In genomic region chr10:78335371-78335690, GRCh38 we compare ENCODE assay signal across 22 cellular contexts.
DNase-seq lines count a peak whose midpoint lies in the region; ATAC-seq and TF ChIP-seq lines count a peak whose summit lies in the region.
"Had no signal": no experiment of that assay in that cellular context is flagged by ENCODE, and none has a peak within 500 bp of the region (broad histone marks: within the 10 kb centered on the region; RNA-seq: fewer than 3 reads in every experiment).

No MANE protein-coding gene starts in this region.

- intact Hi-C loops in heart left ventricle (cut with DNase I) = no loop called here
- intact Hi-C loops in left ventricle myocardium superior (cut with micrococcal nuclease) = no loop called here
- intact Hi-C loops in CD4-positive, alpha-beta memory T cell (cut with micrococcal nuclease) = no loop called here

- ATAC-seq in heart left ventricle (peak in 1 of 4 donors; percentile 37), left ventricle myocardium superior (no peak), HG03520 (IDR thresholded peaks at IDR 0.05; ENCODE audit: unreplicated experiment) (no peak)
- ATAC-seq: activated CD8-positive, alpha-beta T cell treated with anti-CD3 and anti-CD28 coated beads, Interleukin-2, amount 10 ng/mL, durations not matched to agents 7 days and 5 days; activated T-cell treated with anti-CD3 and anti-CD28 coated beads, Interleukin-2, amount 50 U/mL, for 4 hours had no signal

- H3K27me3 ChIP-seq in heart left ventricle = no peaks in the 10 kb centered on the region
- no peaks in the 10 kb centered on the region for H3K27me3 ChIP-seq in fibroblast of lung (ENCODE audit: control insufficient read depth, insufficient read depth, low read length)
- H3K27me3 ChIP-seq in trophoblast cell (ENCODE audit: insufficient read depth, low read length) = no peaks in the 10 kb centered on the region
- H3K27me3 ChIP-seq in CD4-positive, alpha-beta memory T cell (ENCODE audit: insufficient read depth, low read length) = no peaks in the 10 kb centered on the region
- H3K27me3 ChIP-seq: Peyer's patch, SJSA1 had no signal

- H3K9ac ChIP-seq in fibroblast of lung (ENCODE audit: insufficient read depth, low read length) (no peak overlapping the region), trophoblast cell (ENCODE audit: low read length) (no peak overlapping the region)

- H3K14ac ChIP-seq in trophoblast cell (ENCODE audit: low read length) = peak overlapping the region; percentile 33

- no peaks in the 10 kb centered on the region for H3K79me2 ChIP-seq in fibroblast of lung (ENCODE audit: control insufficient read depth, insufficient read depth, low read length)
- peaks cover 2% of the 10 kb centered on the region for H3K79me2 ChIP-seq in trophoblast cell (ENCODE audit: control insufficient read depth, insufficient read depth, low read length, poor library complexity)

- H3K4me3 Mint-ChIP-seq in CD4-positive, alpha-beta memory T cell = no peak overlapping the region
- H3K4me3 Mint-ChIP-seq: activated CD8-positive, alpha-beta T cell treated with anti-CD3 and anti-CD28 coated beads, Interleukin-2, amount 10 ng/mL, durations not matched to agents 7 days and 5 days; activated T-cell treated with anti-CD3 and anti-CD28 coated beads, Interleukin-2, amount 50 U/mL, for 4 hours; B cell had no signal

- peak overlapping the region; percentile 32 for H2AK5ac ChIP-seq in trophoblast cell (ENCODE audit: low read length)

- H3K18ac ChIP-seq in trophoblast cell (ENCODE audit: low read length) = no peak overlapping the region

- peak overlapping the region; percentile 48 for H4K91ac ChIP-seq in trophoblast cell (ENCODE audit: low read depth, low read length)

- no peak overlapping the region for H3K4me3 ChIP-seq in heart left ventricle
- no peak overlapping the region for H3K4me3 ChIP-seq in fibroblast of lung (replicated peaks in 1 of 4; ENCODE audit: control extremely low read depth in 1 of 4, insufficient read depth in 1 of 4, low read depth in 3 of 4, low read length in 4 of 4)
- H3K4me3 ChIP-seq in trophoblast cell (ENCODE audit: low read depth, low read length) = no peak overlapping the region
- H3K4me3 ChIP-seq in CD4-positive, alpha-beta memory T cell (ENCODE audit: low read length in 2 of 2) = no peak overlapping the region
- H3K4me3 ChIP-seq: HAP-1, Peyer's patch, SJSA1 had no signal

- no peak overlapping the region for H2AFZ ChIP-seq in fibroblast of lung (ENCODE audit: low read length)
- H2AFZ ChIP-seq in trophoblast cell (ENCODE audit: insufficient read depth, low read length, poor library complexity) = no peak overlapping the region

- no peak overlapping the region for H4K8ac ChIP-seq in trophoblast cell (ENCODE audit: low read depth, low read length)

- TF ChIP-seq POLR2A in heart left ventricle (IDR thresholded peaks at IDR 0.05) = no peak

- H3K9me3 ChIP-seq in heart left ventricle (no peaks in the 10 kb centered on the region), fibroblast of lung (ENCODE audit: control insufficient read depth, insufficient read depth, low read depth, low read length) (no peaks in the 10 kb centered on the region), trophoblast cell (ENCODE audit: insufficient read depth, low read depth, low read length) (peaks cover 5% of the 10 kb centered on the region)
- no peaks in the 10 kb centered on the region for H3K9me3 ChIP-seq in CD4-positive, alpha-beta memory T cell (ENCODE audit: control insufficient read depth in 1 of 2, low read length in 2 of 2)
- H3K9me3 ChIP-seq: HAP-1, Peyer's patch, SJSA1 had no signal

- H3K4me1 ChIP-seq in heart left ventricle (peaks cover 0 to 25% (median 8%) of the 10 kb centered on the region in 12 donors), fibroblast of lung (ENCODE audit: control insufficient read depth, extremely low read depth, insufficient read depth, low read length) (peaks cover 24% of the 10 kb centered on the region), trophoblast cell (ENCODE audit: control insufficient read depth in 1 of 2, insufficient read depth in 2 of 2, low read length in 2 of 2) (peaks cover 20% of the 10 kb centered on the region in 2 experiments)
- no peaks in the 10 kb centered on the region for H3K4me1 ChIP-seq in CD4-positive, alpha-beta memory T cell (ENCODE audit: insufficient read depth, low read length)
- H3K4me1 ChIP-seq: HAP-1 had no signal

- no peak overlapping the region for H3K23ac ChIP-seq in trophoblast cell (ENCODE audit: low read length)

- CTCF ChIA-PET in CD4-positive, alpha-beta memory T cell (lab: Charles Lee; ENCODE audit: partially characterized antibody) = no interaction called here

- H3K36me3 Mint-ChIP-seq in CD4-positive, alpha-beta memory T cell = no peaks in the 10 kb centered on the region

- no peak overlapping the region for H3K4me2 ChIP-seq in fibroblast of lung (ENCODE audit: extremely low read depth, insufficient read depth, low read length)
- H3K4me2 ChIP-seq in trophoblast cell (ENCODE audit: low read length) = no peak overlapping the region

- DNase-seq in heart left ventricle (no peak), left ventricle myocardium superior (no peak), fibroblast of lung (ENCODE audit: low read depth in 2 of 2) (no peak), trophoblast cell (no peak), NCI-H1436 treated with DMSO at 0.1 percent for 48 hours (lab: John Stamatoyannopoulos, UW) (no peak), T-helper 2 cell (no peak)
- no peak for DNase-seq in CD4-positive, alpha-beta memory T cell
- DNase-seq: activated CD8-positive, alpha-beta T cell treated with anti-CD3 and anti-CD28 coated beads, Interleukin-2, amount 10 ng/mL, durations not matched to agents 7 days and 5 days; activated naive CD4-positive, alpha-beta T cell; activated T-cell treated with anti-CD3 and anti-CD28 coated beads, Interleukin-2, amount 50 U/mL, for 4 hours; cortex of kidney; NCI-H187; NCI-H2171 treated with DMSO at 0.1 percent for 48 hours; NCI-H524 treated with DMSO at 0.1 percent for 48 hours; retina; stimulated activated CD4-positive, alpha-beta T cell treated with anti-CD3 and anti-CD28 coated beads, Interleukin-4, amount 100 ng/mL, for 4 hours; stimulated activated naive CD4-positive, alpha-beta T cell had no signal

- H3K27me3 Mint-ChIP-seq in CD4-positive, alpha-beta memory T cell = peaks cover 3 to 4% of the 10 kb centered on the region in 2 donors

- WGBS in heart left ventricle, 4 donors = 57 to 81% (median 70%) methylated on average over 1 of the region's 1 CpG
- WGBS in trophoblast cell (ENCODE audit: extremely low coverage, insufficient coverage, insufficient read length) = no CpG with 5 or more reads among the region's 1 CpG

- peak overlapping the region; percentile 1 for H2BK12ac ChIP-seq in trophoblast cell (ENCODE audit: low read length)

- H2BK120ac ChIP-seq in trophoblast cell (ENCODE audit: insufficient read depth, low read length, poor library complexity) = no peak overlapping the region

- no peak overlapping the region for H4K12ac ChIP-seq in trophoblast cell (ENCODE audit: low read depth, low read length)

- H3K36me3 ChIP-seq in heart left ventricle = no peaks in the 10 kb centered on the region
- H3K36me3 ChIP-seq in fibroblast of lung (ENCODE audit: control insufficient read depth, insufficient read depth, low read length) = no peaks in the 10 kb centered on the region
- H3K36me3 ChIP-seq in trophoblast cell (ENCODE audit: control insufficient read depth in 1 of 2, insufficient read depth in 2 of 2, low read length in 2 of 2) = no peaks in the 10 kb centered on the region
- no peaks in the 10 kb centered on the region for H3K36me3 ChIP-seq in CD4-positive, alpha-beta memory T cell (ENCODE audit: insufficient read depth, low read length)
- H3K36me3 ChIP-seq: HAP-1, Peyer's patch, SJSA1 had no signal

- no peak overlapping the region for H2BK5ac ChIP-seq in trophoblast cell (ENCODE audit: low read depth, low read length, poor library complexity)

- H3K79me1 ChIP-seq in trophoblast cell (ENCODE audit: low read length) = peaks cover 28% of the 10 kb centered on the region

- no peak overlapping the region for H3K27ac Mint-ChIP-seq in CD4-positive, alpha-beta memory T cell
- H3K27ac Mint-ChIP-seq: activated CD8-positive, alpha-beta T cell treated with anti-CD3 and anti-CD28 coated beads, Interleukin-2, amount 10 ng/mL, durations not matched to agents 7 days and 5 days; B cell had no signal

- POLR2A ChIA-PET in CD4-positive, alpha-beta memory T cell (lab: Charles Lee; ENCODE audit: partially characterized antibody) = no interaction called here

- H3K4me1 Mint-ChIP-seq in CD4-positive, alpha-beta memory T cell = no peaks in the 10 kb centered on the region
- H3K4me1 Mint-ChIP-seq: B cell had no signal

- peaks cover 0 to 2% (median 0%) of the 10 kb centered on the region in 8 donors for H3K9me3 Mint-ChIP-seq in CD4-positive, alpha-beta memory T cell
- H3K9me3 Mint-ChIP-seq: activated T-cell treated with anti-CD3 and anti-CD28 coated beads, Interleukin-2, amount 50 U/mL, for 4 hours had no signal

- TF ChIP-seq CTCF in heart left ventricle (IDR thresholded peaks at IDR 0.05) (no peak), fibroblast of lung (conservative IDR thresholded peaks at IDR 0.05 in 1 of 2, IDR thresholded peaks at IDR 0.05 in 1 of 2; ENCODE audit: low read depth in 1 of 2, low read length in 2 of 2) (no peak)

- no peaks in the 10 kb centered on the region for H4K20me1 ChIP-seq in fibroblast of lung (ENCODE audit: control insufficient read depth, extremely low read depth, insufficient read depth, low read length)

- no peak overlapping the region for H3K4ac ChIP-seq in trophoblast cell (ENCODE audit: low read depth, low read length)

- H3K27ac ChIP-seq in heart left ventricle (peak overlapping the region in 7 of 12 donors; percentile 3 to 54 (median 43)), fibroblast of lung (ENCODE audit: insufficient read depth, low read length) (peak overlapping the region; percentile 93), trophoblast cell (ENCODE audit: low read depth, low read length) (no peak overlapping the region)
- no peak overlapping the region for H3K27ac ChIP-seq in CD4-positive, alpha-beta memory T cell (ENCODE audit: low read depth, low read length)
- H3K27ac ChIP-seq: SJSA1 had no signal

Comparison
In these comparisons a context has a peak if more than half of its experiments do, and no peak if none do; other contexts are left out.
1. H3K27ac ChIP-seq: peak in heart left ventricle (7 of 12) and fibroblast of lung (single experiment); none in trophoblast cell (single experiment) and CD4-positive, alpha-beta memory T cell (single experiment).